ENCODE assay signal across 1 cellular context in genomic region chr11:61793829-61794204, GRCh38.
TF ChIP-seq lines count a peak whose summit lies in the region.

No MANE protein-coding gene starts in this region.

TF ChIP-seq in H1, 55 proteins besides CTCF, POLR2A, EP300 and RAD21:
- TF ChIP-seq TAF7 (optimal IDR thresholded peaks at IDR 0.05; ENCODE audit: borderline replicate concordance, low read depth, low read length): no peak
- TF ChIP-seq RFX5 (IDR thresholded peaks at IDR 0.05; ENCODE audit: borderline replicate concordance, low read depth, low read length): no peak
- TF ChIP-seq EGR1 (IDR thresholded peaks at IDR 0.05; ENCODE audit: borderline replicate concordance, low read depth, low read length): no peak
- TF ChIP-seq SIRT6 (IDR thresholded peaks at IDR 0.05; ENCODE audit: low read length): no peak
- TF ChIP-seq RXRA (IDR thresholded peaks at IDR 0.05; ENCODE audit: insufficient read depth, low read depth, low read length): no peak
- TF ChIP-seq TEAD4 (IDR thresholded peaks at IDR 0.05; ENCODE audit: low read depth, low read length): no peak
- TF ChIP-seq YY1 (IDR thresholded peaks at IDR 0.05; ENCODE audit: low read depth, low read length): no peak
- no peak for TF ChIP-seq ATF2 (IDR thresholded peaks at IDR 0.05; ENCODE audit: low read length)
- TF ChIP-seq MAFK (IDR thresholded peaks at IDR 0.05; ENCODE audit: low read depth, low read length): no peak
- TF ChIP-seq RBBP5 (IDR thresholded peaks at IDR 0.05; ENCODE audit: borderline replicate concordance, low read depth, low read length): no peak
- no peak for TF ChIP-seq NANOG (IDR thresholded peaks at IDR 0.05; ENCODE audit: insufficient read depth, low read depth, low read length, poor library complexity, severe bottlenecking)
- no peak for TF ChIP-seq CEBPB (IDR thresholded peaks at IDR 0.05; ENCODE audit: low read depth, low read length)
- no peak for TF ChIP-seq FOSL1 (IDR thresholded peaks at IDR 0.05; ENCODE audit: insufficient read depth, low read depth, low read length)
- TF ChIP-seq GABPA (IDR thresholded peaks at IDR 0.05; ENCODE audit: borderline replicate concordance, insufficient read depth, low read length): no peak
- no peak for TF ChIP-seq POU5F1 (IDR thresholded peaks at IDR 0.05; ENCODE audit: low read depth, low read length)
